ENCODE assay signal across 1 cellular context in genomic region chr12:8951744-8952143, GRCh38.
TF ChIP-seq lines count a peak whose summit lies in the region.

No MANE protein-coding gene starts in this region.

TF ChIP-seq in HepG2, 621 proteins besides CTCF, POLR2A, EP300 and RAD21:
- TF ChIP-seq ONECUT2 (CRISPR knock-in tag; IDR thresholded peaks at IDR 0.05) (no peak), MED13 (CRISPR knock-in tag; IDR thresholded peaks at IDR 0.05) (no peak), SETDB1 (CRISPR knock-in tag; IDR thresholded peaks at IDR 0.05; ENCODE audit: borderline replicate concordance) (no peak), IRF1 (CRISPR knock-in tag; IDR thresholded peaks at IDR 0.05; ENCODE audit: low read depth) (no peak), BATF2 (CRISPR knock-in tag; IDR thresholded peaks at IDR 0.05) (no peak), ZSCAN31 (CRISPR knock-in tag; IDR thresholded peaks at IDR 0.05; ENCODE audit: low read depth) (no peak), ZSCAN25 (CRISPR knock-in tag; IDR thresholded peaks at IDR 0.05) (no peak), PCBP1 (IDR thresholded peaks at IDR 0.05; ENCODE audit: borderline replicate concordance, low read depth, low read length) (no peak), BRD4 (CRISPR knock-in tag; IDR thresholded peaks at IDR 0.05) (no peak), ARID3A (IDR thresholded peaks at IDR 0.05; ENCODE audit: low read depth, low read length) (no peak), ZNF10 (CRISPR knock-in tag; IDR thresholded peaks at IDR 0.05; ENCODE audit: borderline replicate concordance, low read depth) (no peak), ZNF703 (CRISPR knock-in tag; IDR thresholded peaks at IDR 0.05; ENCODE audit: borderline replicate concordance) (no peak), ZNF557 (CRISPR knock-in tag; IDR thresholded peaks at IDR 0.05) (no peak), TAF15 (IDR thresholded peaks at IDR 0.05; ENCODE audit: low read depth, low read length, poor library complexity, severe bottlenecking) (no peak)
